Comparison of ENCODE assay signal across 1 cellular context in the genomic region with DNA sequence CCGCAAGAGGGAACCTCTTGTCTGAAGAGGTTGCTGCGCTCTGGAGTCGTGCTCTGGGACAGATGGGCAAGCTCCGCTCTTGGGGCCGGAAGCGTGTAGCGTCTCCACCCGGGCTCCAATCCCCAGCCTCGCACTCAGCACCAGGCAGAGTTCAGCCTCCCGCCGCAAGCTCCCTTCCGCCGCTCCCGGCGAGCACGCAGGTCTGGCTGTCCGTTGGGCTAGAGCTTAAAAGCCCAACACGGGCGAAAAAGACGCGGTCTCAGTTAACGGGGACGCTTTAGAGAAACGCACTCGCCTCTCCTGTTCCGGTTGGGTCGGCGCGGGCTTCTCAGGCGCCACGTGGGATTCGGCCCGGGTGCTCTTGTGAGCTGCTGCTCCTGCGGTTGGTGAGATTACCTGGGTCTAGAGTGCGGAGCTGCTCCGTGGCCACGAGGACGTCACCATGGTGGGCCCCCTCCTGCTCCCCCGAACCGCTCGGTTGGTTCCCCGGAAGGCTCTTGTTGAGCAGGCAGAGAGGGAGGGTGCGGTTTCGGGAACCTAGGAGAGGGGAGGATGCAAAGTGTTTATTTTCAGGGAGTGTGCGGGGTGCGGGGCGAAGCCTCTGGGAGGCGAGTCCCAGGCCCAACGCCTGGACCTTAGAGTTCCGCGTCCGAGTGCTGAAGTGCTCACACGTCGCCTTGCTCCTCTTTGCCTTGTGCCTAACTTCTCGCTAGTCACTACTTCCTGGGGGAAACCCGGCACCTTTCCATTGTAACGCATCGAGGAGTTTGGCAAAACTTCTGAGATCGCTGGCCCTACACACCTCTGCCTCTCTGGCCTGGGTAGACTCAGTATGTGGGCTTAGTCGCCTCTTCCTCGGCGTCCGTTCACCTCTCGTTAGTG.
TF ChIP-seq lines count a peak whose summit lies in the region.

A gene (plus strand): TSS at position 331 of the 882 bp plus-strand sequence. CDS start 112 bp downstream, at position 443.

TF ChIP-seq in HEK293, 187 proteins besides CTCF, POLR2A, EP300 and RAD21 (continued from another document and continues in another):
- TF ChIP-seq, protein P1, sequence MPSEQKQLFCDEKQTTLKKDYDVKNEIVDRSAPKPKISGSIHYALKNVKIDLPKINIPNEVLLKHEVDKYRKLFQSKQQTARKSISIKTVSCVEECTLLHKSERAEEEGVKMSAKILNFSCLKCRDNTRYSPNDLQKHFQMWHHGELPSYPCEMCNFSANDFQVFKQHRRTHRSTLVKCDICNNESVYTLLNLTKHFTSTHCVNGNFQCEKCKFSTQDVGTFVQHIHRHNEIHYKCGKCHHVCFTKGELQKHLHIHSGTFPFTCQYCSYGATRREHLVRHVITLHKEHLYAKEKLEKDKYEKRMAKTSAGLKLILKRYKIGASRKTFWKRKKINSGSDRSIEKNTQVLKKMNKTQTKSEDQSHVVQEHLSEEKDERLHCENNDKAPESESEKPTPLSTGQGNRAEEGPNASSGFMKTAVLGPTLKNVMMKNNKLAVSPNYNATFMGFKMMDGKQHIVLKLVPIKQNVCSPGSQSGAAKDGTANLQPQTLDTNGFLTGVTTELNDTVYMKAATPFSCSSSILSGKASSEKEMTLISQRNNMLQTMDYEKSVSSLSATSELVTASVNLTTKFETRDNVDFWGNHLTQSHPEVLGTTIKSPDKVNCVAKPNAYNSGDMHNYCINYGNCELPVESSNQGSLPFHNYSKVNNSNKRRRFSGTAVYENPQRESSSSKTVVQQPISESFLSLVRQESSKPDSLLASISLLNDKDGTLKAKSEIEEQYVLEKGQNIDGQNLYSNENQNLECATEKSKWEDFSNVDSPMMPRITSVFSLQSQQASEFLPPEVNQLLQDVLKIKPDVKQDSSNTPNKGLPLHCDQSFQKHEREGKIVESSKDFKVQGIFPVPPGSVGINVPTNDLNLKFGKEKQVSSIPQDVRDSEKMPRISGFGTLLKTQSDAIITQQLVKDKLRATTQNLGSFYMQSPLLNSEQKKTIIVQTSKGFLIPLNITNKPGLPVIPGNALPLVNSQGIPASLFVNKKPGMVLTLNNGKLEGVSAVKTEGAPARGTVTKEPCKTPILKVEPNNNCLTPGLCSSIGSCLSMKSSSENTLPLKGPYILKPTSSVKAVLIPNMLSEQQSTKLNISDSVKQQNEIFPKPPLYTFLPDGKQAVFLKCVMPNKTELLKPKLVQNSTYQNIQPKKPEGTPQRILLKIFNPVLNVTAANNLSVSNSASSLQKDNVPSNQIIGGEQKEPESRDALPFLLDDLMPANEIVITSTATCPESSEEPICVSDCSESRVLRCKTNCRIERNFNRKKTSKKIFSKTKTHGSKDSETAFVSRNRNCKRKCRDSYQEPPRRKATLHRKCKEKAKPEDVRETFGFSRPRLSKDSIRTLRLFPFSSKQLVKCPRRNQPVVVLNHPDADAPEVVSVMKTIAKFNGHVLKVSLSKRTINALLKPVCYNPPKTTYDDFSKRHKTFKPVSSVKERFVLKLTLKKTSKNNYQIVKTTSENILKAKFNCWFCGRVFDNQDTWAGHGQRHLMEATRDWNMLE (tag by site-specific recombination; conservative IDR thresholded peaks at IDR 0.05; ENCODE audit: low read depth), result peak; percentile 59
- TF ChIP-seq HOXD13 (CRISPR knock-in tag; IDR thresholded peaks at IDR 0.05; ENCODE audit: borderline replicate concordance), result no peak
- TF ChIP-seq, protein P2, sequence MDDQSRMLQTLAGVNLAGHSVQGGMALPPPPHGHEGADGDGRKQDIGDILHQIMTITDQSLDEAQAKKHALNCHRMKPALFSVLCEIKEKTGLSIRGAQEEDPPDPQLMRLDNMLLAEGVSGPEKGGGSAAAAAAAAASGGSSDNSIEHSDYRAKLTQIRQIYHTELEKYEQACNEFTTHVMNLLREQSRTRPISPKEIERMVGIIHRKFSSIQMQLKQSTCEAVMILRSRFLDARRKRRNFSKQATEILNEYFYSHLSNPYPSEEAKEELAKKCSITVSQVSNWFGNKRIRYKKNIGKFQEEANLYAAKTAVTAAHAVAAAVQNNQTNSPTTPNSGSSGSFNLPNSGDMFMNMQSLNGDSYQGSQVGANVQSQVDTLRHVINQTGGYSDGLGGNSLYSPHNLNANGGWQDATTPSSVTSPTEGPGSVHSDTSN (CRISPR knock-in tag; IDR thresholded peaks at IDR 0.05), result no peak
- TF ChIP-seq, protein P3, sequence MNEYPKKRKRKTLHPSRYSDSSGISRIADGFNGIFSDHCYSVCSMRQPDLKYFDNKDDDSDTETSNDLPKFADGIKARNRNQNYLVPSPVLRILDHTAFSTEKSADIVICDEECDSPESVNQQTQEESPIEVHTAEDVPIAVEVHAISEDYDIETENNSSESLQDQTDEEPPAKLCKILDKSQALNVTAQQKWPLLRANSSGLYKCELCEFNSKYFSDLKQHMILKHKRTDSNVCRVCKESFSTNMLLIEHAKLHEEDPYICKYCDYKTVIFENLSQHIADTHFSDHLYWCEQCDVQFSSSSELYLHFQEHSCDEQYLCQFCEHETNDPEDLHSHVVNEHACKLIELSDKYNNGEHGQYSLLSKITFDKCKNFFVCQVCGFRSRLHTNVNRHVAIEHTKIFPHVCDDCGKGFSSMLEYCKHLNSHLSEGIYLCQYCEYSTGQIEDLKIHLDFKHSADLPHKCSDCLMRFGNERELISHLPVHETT (tag by site-specific recombination; IDR thresholded peaks at IDR 0.05), result no peak
- no peak for TF ChIP-seq ZSCAN23 (tag by site-specific recombination; IDR thresholded peaks at IDR 0.05)
- 0 out of 2 replicates have a peak, but pooled peaks have one; percentile 41 for TF ChIP-seq KLF16 (tag by site-specific recombination; IDR thresholded peaks at IDR 0.05)
- TF ChIP-seq ZNF140 (tag by site-specific recombination; IDR thresholded peaks at IDR 0.05), result no peak
- TF ChIP-seq ZNF677 (tag by site-specific recombination; IDR thresholded peaks at IDR 0.05), result no peak
- TF ChIP-seq ZNF211 (tag by site-specific recombination; IDR thresholded peaks at IDR 0.05; ENCODE audit: low read depth), result no peak
- TF ChIP-seq ZFP37 (tag by site-specific recombination; IDR thresholded peaks at IDR 0.05), result peak; percentile 71; the same call in 1 of the 2 replicates
- peak; percentile 65; the same call in 1 of the 2 replicates for TF ChIP-seq ZSCAN30 (tag by site-specific recombination; IDR thresholded peaks at IDR 0.05)
- TF ChIP-seq ZNF19 (tag by site-specific recombination; IDR thresholded peaks at IDR 0.05; ENCODE audit: low read depth), result no peak
- no peak; the same call in 1 of the 2 replicates for TF ChIP-seq ZIC2 (tag by site-specific recombination; IDR thresholded peaks at IDR 0.05)
- TF ChIP-seq ZNF843 (tag by site-specific recombination; IDR thresholded peaks at IDR 0.05), result no peak; the same call in 1 of the 2 replicates
- no peak for TF ChIP-seq YY1 (tag by site-specific recombination; IDR thresholded peaks at IDR 0.05)
- TF ChIP-seq, protein P4, sequence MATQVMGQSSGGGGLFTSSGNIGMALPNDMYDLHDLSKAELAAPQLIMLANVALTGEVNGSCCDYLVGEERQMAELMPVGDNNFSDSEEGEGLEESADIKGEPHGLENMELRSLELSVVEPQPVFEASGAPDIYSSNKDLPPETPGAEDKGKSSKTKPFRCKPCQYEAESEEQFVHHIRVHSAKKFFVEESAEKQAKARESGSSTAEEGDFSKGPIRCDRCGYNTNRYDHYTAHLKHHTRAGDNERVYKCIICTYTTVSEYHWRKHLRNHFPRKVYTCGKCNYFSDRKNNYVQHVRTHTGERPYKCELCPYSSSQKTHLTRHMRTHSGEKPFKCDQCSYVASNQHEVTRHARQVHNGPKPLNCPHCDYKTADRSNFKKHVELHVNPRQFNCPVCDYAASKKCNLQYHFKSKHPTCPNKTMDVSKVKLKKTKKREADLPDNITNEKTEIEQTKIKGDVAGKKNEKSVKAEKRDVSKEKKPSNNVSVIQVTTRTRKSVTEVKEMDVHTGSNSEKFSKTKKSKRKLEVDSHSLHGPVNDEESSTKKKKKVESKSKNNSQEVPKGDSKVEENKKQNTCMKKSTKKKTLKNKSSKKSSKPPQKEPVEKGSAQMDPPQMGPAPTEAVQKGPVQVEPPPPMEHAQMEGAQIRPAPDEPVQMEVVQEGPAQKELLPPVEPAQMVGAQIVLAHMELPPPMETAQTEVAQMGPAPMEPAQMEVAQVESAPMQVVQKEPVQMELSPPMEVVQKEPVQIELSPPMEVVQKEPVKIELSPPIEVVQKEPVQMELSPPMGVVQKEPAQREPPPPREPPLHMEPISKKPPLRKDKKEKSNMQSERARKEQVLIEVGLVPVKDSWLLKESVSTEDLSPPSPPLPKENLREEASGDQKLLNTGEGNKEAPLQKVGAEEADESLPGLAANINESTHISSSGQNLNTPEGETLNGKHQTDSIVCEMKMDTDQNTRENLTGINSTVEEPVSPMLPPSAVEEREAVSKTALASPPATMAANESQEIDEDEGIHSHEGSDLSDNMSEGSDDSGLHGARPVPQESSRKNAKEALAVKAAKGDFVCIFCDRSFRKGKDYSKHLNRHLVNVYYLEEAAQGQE (tag by site-specific recombination; IDR thresholded peaks at IDR 0.05), result peak; percentile 77
- no peak for TF ChIP-seq ZNF548 (tag by site-specific recombination; IDR thresholded peaks at IDR 0.05)
- peak; percentile 51; the same call in 1 of the 2 replicates for TF ChIP-seq SP7 (tag by site-specific recombination; IDR thresholded peaks at IDR 0.05)
- no peak for TF ChIP-seq ZNF830 (tag by site-specific recombination; IDR thresholded peaks at IDR 0.05; ENCODE audit: low read depth)
- no peak for TF ChIP-seq ZNF768 (tag by site-specific recombination; IDR thresholded peaks at IDR 0.05)
- no peak for TF ChIP-seq ZNF214 (tag by site-specific recombination; IDR thresholded peaks at IDR 0.05; ENCODE audit: borderline replicate concordance)
- TF ChIP-seq ZNF596 (tag by site-specific recombination; IDR thresholded peaks at IDR 0.05), result no peak
- no peak for TF ChIP-seq BCL11A (tag by site-specific recombination; IDR thresholded peaks at IDR 0.05; ENCODE audit: low read depth)
- TF ChIP-seq, protein P5, sequence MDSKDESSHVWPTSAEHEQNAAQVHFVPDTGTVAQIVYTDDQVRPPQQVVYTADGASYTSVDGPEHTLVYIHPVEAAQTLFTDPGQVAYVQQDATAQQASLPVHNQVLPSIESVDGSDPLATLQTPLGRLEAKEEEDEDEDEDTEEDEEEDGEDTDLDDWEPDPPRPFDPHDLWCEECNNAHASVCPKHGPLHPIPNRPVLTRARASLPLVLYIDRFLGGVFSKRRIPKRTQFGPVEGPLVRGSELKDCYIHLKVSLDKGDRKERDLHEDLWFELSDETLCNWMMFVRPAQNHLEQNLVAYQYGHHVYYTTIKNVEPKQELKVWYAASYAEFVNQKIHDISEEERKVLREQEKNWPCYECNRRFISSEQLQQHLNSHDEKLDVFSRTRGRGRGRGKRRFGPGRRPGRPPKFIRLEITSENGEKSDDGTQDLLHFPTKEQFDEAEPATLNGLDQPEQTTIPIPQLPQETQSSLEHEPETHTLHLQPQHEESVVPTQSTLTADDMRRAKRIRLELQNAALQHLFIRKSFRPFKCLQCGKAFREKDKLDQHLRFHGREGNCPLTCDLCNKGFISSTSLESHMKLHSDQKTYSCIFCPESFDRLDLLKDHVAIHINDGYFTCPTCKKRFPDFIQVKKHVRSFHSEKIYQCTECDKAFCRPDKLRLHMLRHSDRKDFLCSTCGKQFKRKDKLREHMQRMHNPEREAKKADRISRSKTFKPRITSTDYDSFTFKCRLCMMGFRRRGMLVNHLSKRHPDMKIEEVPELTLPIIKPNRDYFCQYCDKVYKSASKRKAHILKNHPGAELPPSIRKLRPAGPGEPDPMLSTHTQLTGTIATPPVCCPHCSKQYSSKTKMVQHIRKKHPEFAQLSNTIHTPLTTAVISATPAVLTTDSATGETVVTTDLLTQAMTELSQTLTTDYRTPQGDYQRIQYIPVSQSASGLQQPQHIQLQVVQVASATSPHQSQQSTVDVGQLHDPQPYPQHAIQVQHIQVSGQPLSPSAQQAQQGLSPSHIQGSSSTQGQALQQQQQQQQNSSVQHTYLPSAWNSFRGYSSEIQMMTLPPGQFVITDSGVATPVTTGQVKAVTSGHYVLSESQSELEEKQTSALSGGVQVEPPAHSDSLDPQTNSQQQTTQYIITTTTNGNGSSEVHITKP (tag by site-specific recombination; IDR thresholded peaks at IDR 0.05), result 0 out of 2 replicates have a peak, but pooled peaks have one; percentile 20
- TF ChIP-seq, protein P6, sequence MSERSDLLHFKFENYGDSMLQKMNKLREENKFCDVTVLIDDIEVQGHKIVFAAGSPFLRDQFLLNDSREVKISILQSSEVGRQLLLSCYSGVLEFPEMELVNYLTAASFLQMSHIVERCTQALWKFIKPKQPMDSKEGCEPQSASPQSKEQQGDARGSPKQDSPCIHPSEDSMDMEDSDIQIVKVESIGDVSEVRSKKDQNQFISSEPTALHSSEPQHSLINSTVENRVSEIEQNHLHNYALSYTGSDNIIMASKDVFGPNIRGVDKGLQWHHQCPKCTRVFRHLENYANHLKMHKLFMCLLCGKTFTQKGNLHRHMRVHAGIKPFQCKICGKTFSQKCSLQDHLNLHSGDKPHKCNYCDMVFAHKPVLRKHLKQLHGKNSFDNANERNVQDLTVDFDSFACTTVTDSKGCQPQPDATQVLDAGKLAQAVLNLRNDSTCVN (tag by site-specific recombination; optimal IDR thresholded peaks at IDR 0.05), result peak; percentile 63
- TF ChIP-seq ZNF223 (tag by site-specific recombination; IDR thresholded peaks at IDR 0.05), result no peak
- TF ChIP-seq BCL11B (tag by site-specific recombination; IDR thresholded peaks at IDR 0.05; ENCODE audit: low read depth), result no peak
- TF ChIP-seq ZNF610 (tag by site-specific recombination; IDR thresholded peaks at IDR 0.05; ENCODE audit: borderline replicate concordance), result peak; percentile 93
- no peak for TF ChIP-seq ZNF202 (tag by site-specific recombination; IDR thresholded peaks at IDR 0.05; ENCODE audit: borderline replicate concordance)
- TF ChIP-seq ZNF175 (tag by site-specific recombination; IDR thresholded peaks at IDR 0.05), result no peak
- TF ChIP-seq, protein P7, sequence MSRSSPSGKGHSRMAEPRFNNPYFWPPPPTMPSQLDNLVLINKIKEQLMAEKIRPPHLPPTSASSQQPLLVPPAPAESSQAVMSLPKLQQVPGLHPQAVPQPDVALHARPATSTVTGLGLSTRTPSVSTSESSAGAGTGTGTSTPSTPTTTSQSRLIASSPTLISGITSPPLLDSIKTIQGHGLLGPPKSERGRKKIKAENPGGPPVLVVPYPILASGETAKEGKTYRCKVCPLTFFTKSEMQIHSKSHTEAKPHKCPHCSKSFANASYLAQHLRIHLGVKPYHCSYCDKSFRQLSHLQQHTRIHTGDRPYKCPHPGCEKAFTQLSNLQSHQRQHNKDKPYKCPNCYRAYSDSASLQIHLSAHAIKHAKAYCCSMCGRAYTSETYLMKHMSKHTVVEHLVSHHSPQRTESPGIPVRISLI (tag by site-specific recombination; IDR thresholded peaks at IDR 0.05), result no peak
- TF ChIP-seq ZNF354C (tag by site-specific recombination; IDR thresholded peaks at IDR 0.05; ENCODE audit: borderline replicate concordance, low read depth), result no peak
